ENCODE assay signal across 1 cellular context in genomic region chr2:149575742-149576141, GRCh38.
TF ChIP-seq lines count a peak whose summit lies in the region.

No MANE protein-coding gene starts in this region.

TF ChIP-seq in HepG2, 621 proteins besides CTCF, POLR2A, EP300 and RAD21:
- peak; percentile 88 for TF ChIP-seq MAFF (IDR thresholded peaks at IDR 0.05; ENCODE audit: low read depth, low read length)
- peak; percentile 79 to 95 for TF ChIP-seq MAFK (conservative IDR thresholded peaks at IDR 0.05 in 1 of 2, IDR thresholded peaks at IDR 0.05 in 1 of 2; ENCODE audit: low read length in 2 of 2)
- no peak for TF ChIP-seq SATB2 (CRISPR knock-in tag; IDR thresholded peaks at IDR 0.05)
- TF ChIP-seq CENPX (CRISPR knock-in tag; IDR thresholded peaks at IDR 0.05) = no peak
- TF ChIP-seq NKX3-1 (CRISPR knock-in tag; IDR thresholded peaks at IDR 0.05) = no peak
- TF ChIP-seq, protein P1, sequence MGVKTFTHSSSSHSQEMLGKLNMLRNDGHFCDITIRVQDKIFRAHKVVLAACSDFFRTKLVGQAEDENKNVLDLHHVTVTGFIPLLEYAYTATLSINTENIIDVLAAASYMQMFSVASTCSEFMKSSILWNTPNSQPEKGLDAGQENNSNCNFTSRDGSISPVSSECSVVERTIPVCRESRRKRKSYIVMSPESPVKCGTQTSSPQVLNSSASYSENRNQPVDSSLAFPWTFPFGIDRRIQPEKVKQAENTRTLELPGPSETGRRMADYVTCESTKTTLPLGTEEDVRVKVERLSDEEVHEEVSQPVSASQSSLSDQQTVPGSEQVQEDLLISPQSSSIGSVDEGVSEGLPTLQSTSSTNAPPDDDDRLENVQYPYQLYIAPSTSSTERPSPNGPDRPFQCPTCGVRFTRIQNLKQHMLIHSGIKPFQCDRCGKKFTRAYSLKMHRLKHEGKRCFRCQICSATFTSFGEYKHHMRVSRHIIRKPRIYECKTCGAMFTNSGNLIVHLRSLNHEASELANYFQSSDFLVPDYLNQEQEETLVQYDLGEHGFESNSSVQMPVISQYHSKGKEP (CRISPR knock-in tag; IDR thresholded peaks at IDR 0.05) = no peak
- no peak for TF ChIP-seq ZNF776 (CRISPR knock-in tag; IDR thresholded peaks at IDR 0.05)
